30 cellular contexts compared by ENCODE assay signal in the genomic region with DNA sequence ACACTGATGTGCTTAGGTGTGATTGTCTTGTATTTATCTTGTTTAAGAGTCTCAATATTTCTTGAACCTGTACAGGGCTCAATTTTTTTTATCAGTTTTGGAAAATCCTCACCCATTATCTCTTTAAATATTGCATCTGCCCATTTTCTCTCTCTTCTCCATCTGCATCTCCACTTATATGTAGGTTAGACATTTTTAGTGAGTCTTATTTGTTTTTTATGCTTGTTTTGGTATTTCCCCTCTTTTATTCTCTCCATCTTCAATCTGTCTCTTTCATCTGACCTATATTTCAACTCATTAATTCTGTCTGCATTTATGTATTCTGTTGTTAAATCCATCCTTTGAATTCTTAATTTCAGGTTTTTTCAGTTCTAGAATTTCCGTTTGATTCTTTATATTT. TPM values are rescaled to one million over a fixed set of nuclear protein-coding genes. Genes with fewer than 3 reads are reported as not detected.
"Had no signal": no experiment of that assay in that cellular context is flagged by ENCODE, and none has a peak within 500 bp of the region (broad histone marks: within the 10 kb centered on the region; RNA-seq: fewer than 3 reads in every experiment).

No MANE protein-coding gene starts in this region.

- H3K27ac ChIP-seq: coronary artery, dorsolateral prefrontal cortex, esophagus squamous epithelium, gastrocnemius medialis, heart right ventricle, left lung, lower lobe of right lung had no signal

- H3K9me3 ChIP-seq: esophagus squamous epithelium, gastrocnemius medialis, heart right ventricle, left lung, lower lobe of right lung, mucosa of descending colon had no signal

- DNase-seq: dermis blood vessel endothelial cell; dorsolateral prefrontal cortex; effector CD4-positive, alpha-beta T cell; effector memory CD4-positive, alpha-beta T cell; esophagus squamous epithelium; foreskin fibroblast; foreskin melanocyte; gastrocnemius medialis; glutamatergic neuron; head of caudate nucleus; heart right ventricle; hippocampal formation; left cardiac atrium; left lung; left ventricle myocardium superior; lower lobe of right lung; mesenchymal stem cell; mucosa of descending colon; naive B cell; naive thymus-derived CD8-positive, alpha-beta T cell had no signal

- H3K4me1 Mint-ChIP-seq: mesothelial cell of epicardium; naive B cell; naive thymus-derived CD8-positive, alpha-beta T cell had no signal

- ATAC-seq: esophagus mucosa; gastrocnemius medialis; heart right ventricle; left cardiac atrium; left lung; left ventricle myocardium superior; lower lobe of right lung; mucosa of descending colon; naive thymus-derived CD8-positive, alpha-beta T cell had no signal

- H3K4me1 ChIP-seq: left lung, lower lobe of right lung had no signal

- H3K36me3 ChIP-seq: esophagus squamous epithelium, gastrocnemius medialis, heart right ventricle, left lung, lower lobe of right lung had no signal

- H3K27me3 ChIP-seq: esophagus squamous epithelium, gastrocnemius medialis, heart right ventricle, left lung had no signal

- H3K27ac Mint-ChIP-seq: mesothelial cell of epicardium; naive thymus-derived CD8-positive, alpha-beta T cell had no signal

- H3K36me3 Mint-ChIP-seq: mesothelial cell of epicardium; naive B cell; naive thymus-derived CD8-positive, alpha-beta T cell had no signal

- H3K4me3 ChIP-seq: coronary artery, dorsolateral prefrontal cortex, esophagus squamous epithelium, gastrocnemius medialis, heart right ventricle, left lung, lower lobe of right lung, mucosa of descending colon had no signal

- H3K4me3 Mint-ChIP-seq: mesothelial cell of epicardium; naive B cell; naive thymus-derived CD8-positive, alpha-beta T cell had no signal

- FAIRE-seq: endothelial cell of umbilical vein, islet of Langerhans, keratinocyte had no signal

RNA-seq across cellular contexts. Expression of gene SHCBP1L, which starts 32.9 kb away (rescaled TPM):
- total RNA-seq: endothelial cell of umbilical vein; esophagus mucosa; gastrocnemius medialis; glomerular endothelial cell; heart right ventricle; left cardiac atrium; left lung; left ventricle myocardium superior; lower lobe of right lung; lung microvascular endothelial cell; mesenteric fat pad; mesothelial cell of epicardium; mucosa of descending colon; myocyte; naive thymus-derived CD8-positive, alpha-beta T cell had no signal
- polyA plus RNA-seq: endothelial cell of umbilical vein; keratinocyte; naive thymus-derived CD8-positive, alpha-beta T cell had no signal

RNA-seq across cellular contexts. Expression of gene LAMC1, which starts 37.3 kb away (rescaled TPM):
- polyA plus RNA-seq: naive thymus-derived CD8-positive, alpha-beta T cell had no signal
